Comparison of ENCODE assay signal across 13 cellular contexts in genomic region chr7:139713835-139714162, GRCh38.
DNase-seq lines count a peak whose midpoint lies in the region; ATAC-seq and TF ChIP-seq lines count a peak whose summit lies in the region.
"Had no signal": no experiment of that assay in that cellular context is flagged by ENCODE, and none has a peak within 500 bp of the region (broad histone marks: within the 10 kb centered on the region; RNA-seq: fewer than 3 reads in every experiment).

No MANE protein-coding gene starts in this region.

- H3K4me1 Mint-ChIP-seq in CD14-positive monocyte = peaks cover 37% of the 10 kb centered on the region

- TF ChIP-seq POLR2A in adrenal gland (IDR thresholded peaks at IDR 0.05) (no peak), spleen (IDR thresholded peaks at IDR 0.05) (no peak)

- H3K9me3 ChIP-seq in adrenal gland (replicated peaks in 1 of 3) (no peaks in the 10 kb centered on the region), left lung (no peaks in the 10 kb centered on the region), spleen (no peaks in the 10 kb centered on the region)

- no peak for DNase-seq in CD14-positive monocyte (ENCODE audit: low spot score)
- DNase-seq in adrenal gland = peak in 2 of 7 donors; percentile 9 to 45
- no peak for DNase-seq in left lung
- no peak for DNase-seq in spleen
- DNase-seq in GM20000 (ENCODE audit: low spot score) = no peak
- DNase-seq in occipital lobe (lab: John Stamatoyannopoulos, UW) = no peak
- DNase-seq in NCI-H748 (lab: John Stamatoyannopoulos, UW; ENCODE audit: unreplicated experiment) = no peak
- no peak for DNase-seq in cerebellar cortex (ENCODE audit: low spot score)
- DNase-seq: Calu3; erythroblast; NCI-H1436; stimulated activated naive CD8-positive, alpha-beta T cell treated with anti-CD3 and anti-CD28 coated beads, Interleukin-15, amount 100 ng/mL, for 72 hours had no signal

- H3K27me3 ChIP-seq in adrenal gland = no peaks in the 10 kb centered on the region
- H3K27me3 ChIP-seq in left lung = no peaks in the 10 kb centered on the region
- H3K27me3 ChIP-seq in spleen (replicated peaks in 1 of 7) = no peaks in the 10 kb centered on the region

- intact Hi-C loops in CD14-positive monocyte (cut with micrococcal nuclease) (no loop called here), adrenal gland (cut with DNase I) (no loop called here), left lung (cut with DNase I) (no loop called here), spleen (cut with DNase I; ENCODE audit: low total_unique reads) (no loop called here)

- peaks cover 17 to 35% of the 10 kb centered on the region in 2 donors for H3K4me1 ChIP-seq in adrenal gland (replicated peaks in 1 of 2)
- peaks cover 0 to 45% of the 10 kb centered on the region in 2 donors for H3K4me1 ChIP-seq in left lung
- H3K4me1 ChIP-seq in spleen = peaks cover 7 to 61% (median 35%) of the 10 kb centered on the region in 6 donors

- H3K27ac Mint-ChIP-seq in CD14-positive monocyte = peak overlapping the region in 6 of 7 donors; percentile 5 to 88 (median 80)
- H3K27ac Mint-ChIP-seq: stimulated activated naive CD8-positive, alpha-beta T cell treated with anti-CD3 and anti-CD28 coated beads, Interleukin-15, amount 100 ng/mL, for 72 hours; T-helper 1 cell treated with Interleukin-12 subunit alpha and Interleukin-12 subunit beta and Interleukin-4 antibody, amounts not matched to agents 30 μg/mL and 1 μg/mL, for 36 hours had no signal

- peak overlapping the region in 3 of 5 donors; percentile 3 to 82 (median 38) for H3K27ac ChIP-seq in adrenal gland
- H3K27ac ChIP-seq in left lung = peak overlapping the region; percentile 53 to 75
- H3K27ac ChIP-seq in spleen = peak overlapping the region; percentile 51 to 88 (median 80)

- no peak overlapping the region for H3K4me3 ChIP-seq in adrenal gland
- no peak overlapping the region for H3K4me3 ChIP-seq in left lung
- peak overlapping the region in 1 of 8 donors; percentile 44 for H3K4me3 ChIP-seq in spleen

- H3K9me3 Mint-ChIP-seq in CD14-positive monocyte = peaks cover 0 to 5% (median 0%) of the 10 kb centered on the region in 7 donors
- H3K9me3 Mint-ChIP-seq: stimulated activated naive CD8-positive, alpha-beta T cell treated with anti-CD3 and anti-CD28 coated beads, Interleukin-15, amount 100 ng/mL, for 72 hours; T-helper 1 cell treated with Interleukin-12 subunit alpha and Interleukin-12 subunit beta and Interleukin-4 antibody, amounts not matched to agents 30 μg/mL and 1 μg/mL, for 36 hours had no signal

- TF ChIP-seq CTCF in CD14-positive monocyte (IDR thresholded peaks at IDR 0.05) = no peak
- no peak for TF ChIP-seq CTCF in adrenal gland (IDR thresholded peaks at IDR 0.05)
- no peak for TF ChIP-seq CTCF in left lung (IDR thresholded peaks at IDR 0.05)
- no peak for TF ChIP-seq CTCF in spleen (IDR thresholded peaks at IDR 0.05 in 8 of 11, conservative IDR thresholded peaks at IDR 0.05 in 3 of 11)
- no peak for TF ChIP-seq CTCF in GM20000 (IDR thresholded peaks at IDR 0.05; ENCODE audit: extremely low read depth, missing control alignments)

- ATAC-seq in left lung = no peak
- ATAC-seq: stimulated activated naive CD8-positive, alpha-beta T cell treated with anti-CD3 and anti-CD28 coated beads, Interleukin-15, amount 100 ng/mL, for 72 hours had no signal

- 72 to 88% (median 87%) methylated on average over 5 to 9 of the region's 9 CpGs for WGBS in adrenal gland, 4 donors
- 78 to 94% (median 88%) methylated on average over 5 to 9 of the region's 9 CpGs for whole genome bisulfite sequencing in spleen, 5 donors

- H3K27me3 Mint-ChIP-seq in CD14-positive monocyte (ENCODE audit: low read depth in 3 of 3) = peaks cover 0 to 1% (median 0%) of the 10 kb centered on the region in 3 donors
- H3K27me3 Mint-ChIP-seq: stimulated activated naive CD8-positive, alpha-beta T cell treated with anti-CD3 and anti-CD28 coated beads, Interleukin-15, amount 100 ng/mL, for 72 hours had no signal

- H3K36me3 ChIP-seq in adrenal gland (replicated peaks in 1 of 2) (peaks cover 0 to 25% of the 10 kb centered on the region in 2 donors), left lung (peaks cover 0 to 45% of the 10 kb centered on the region in 2 donors), spleen (peaks cover 0 to 82% (median 16%) of the 10 kb centered on the region in 6 donors)

- no peak overlapping the region for H3K4me3 Mint-ChIP-seq in CD14-positive monocyte
- H3K4me3 Mint-ChIP-seq: stimulated activated naive CD8-positive, alpha-beta T cell treated with anti-CD3 and anti-CD28 coated beads, Interleukin-15, amount 100 ng/mL, for 72 hours; T-helper 1 cell treated with Interleukin-12 subunit alpha and Interleukin-12 subunit beta and Interleukin-4 antibody, amounts not matched to agents 30 μg/mL and 1 μg/mL, for 36 hours had no signal

- peaks cover 70 to 73% of the 10 kb centered on the region in 2 donors for H3K36me3 Mint-ChIP-seq in CD14-positive monocyte
